1 cellular context compared by ENCODE assay signal in genomic region chr6:34414999-34415858, GRCh38.
TF ChIP-seq lines count a peak whose summit lies in the region.

No MANE protein-coding gene starts in this region.

TF ChIP-seq in HepG2, 621 proteins besides CTCF, POLR2A, EP300 and RAD21 (continued from another document and continues in another):
- TF ChIP-seq ZNF12 (CRISPR knock-in tag; IDR thresholded peaks at IDR 0.05) (peak; percentile 73; the same call in 1 of the 2 replicates), ZNF616 (CRISPR knock-in tag; IDR thresholded peaks at IDR 0.05; ENCODE audit: low read depth) (no peak), NFKB2 (CRISPR knock-in tag; IDR thresholded peaks at IDR 0.05; ENCODE audit: borderline replicate concordance) (no peak), ZNF263 (CRISPR knock-in tag; IDR thresholded peaks at IDR 0.05) (no peak), ZBTB25 (CRISPR knock-in tag; IDR thresholded peaks at IDR 0.05) (no peak), DBP (CRISPR knock-in tag; IDR thresholded peaks at IDR 0.05; ENCODE audit: not compliant biosample characterization) (no peak), KAT2B (IDR thresholded peaks at IDR 0.05; ENCODE audit: borderline replicate concordance, low read depth, low read length) (no peak), PRPF4 (IDR thresholded peaks at IDR 0.05; ENCODE audit: low read depth, low read length, poor library complexity, severe bottlenecking) (no peak), SRSF1 (optimal IDR thresholded peaks at IDR 0.05; ENCODE audit: low read depth, low read length) (no peak), ZNF138 (CRISPR knock-in tag; IDR thresholded peaks at IDR 0.05; ENCODE audit: low read depth) (no peak), ZNF639 (CRISPR knock-in tag; conservative IDR thresholded peaks at IDR 0.05) (no peak), ZNF260 (CRISPR knock-in tag; IDR thresholded peaks at IDR 0.05; ENCODE audit: borderline replicate concordance, low read depth) (no peak), SRY (CRISPR knock-in tag; IDR thresholded peaks at IDR 0.05) (no peak), DMTF1 (CRISPR knock-in tag; IDR thresholded peaks at IDR 0.05) (no peak), RBAK (CRISPR knock-in tag; IDR thresholded peaks at IDR 0.05) (no peak; the same call in 1 of the 2 replicates), ZFY (CRISPR knock-in tag; IDR thresholded peaks at IDR 0.05) (peak; percentile 43; the same call in 1 of the 2 replicates), FOXO1 (CRISPR knock-in tag; IDR thresholded peaks at IDR 0.05) (peak; percentile 19; the same call in 1 of the 2 replicates), IRF9 (CRISPR knock-in tag; IDR thresholded peaks at IDR 0.05; ENCODE audit: borderline replicate concordance) (no peak), XBP1 (CRISPR knock-in tag; IDR thresholded peaks at IDR 0.05) (no peak), MAFG (CRISPR knock-in tag; IDR thresholded peaks at IDR 0.05) (no peak), ZNF468 (CRISPR knock-in tag; IDR thresholded peaks at IDR 0.05) (no peak), TBX2 (CRISPR knock-in tag; IDR thresholded peaks at IDR 0.05; ENCODE audit: borderline replicate concordance) (peak; percentile 64), IRF1 (CRISPR knock-in tag; IDR thresholded peaks at IDR 0.05; ENCODE audit: low read depth) (no peak), RFXAP (CRISPR knock-in tag; IDR thresholded peaks at IDR 0.05; ENCODE audit: borderline replicate concordance) (no peak), SALL2 (CRISPR knock-in tag; IDR thresholded peaks at IDR 0.05) (no peak), ISX (CRISPR knock-in tag; conservative IDR thresholded peaks at IDR 0.05) (no peak), PRDM10 (CRISPR knock-in tag; IDR thresholded peaks at IDR 0.05; ENCODE audit: low read depth) (no peak), MYPOP (CRISPR knock-in tag; IDR thresholded peaks at IDR 0.05) (0 out of 2 replicates have a peak, but pooled peaks have one; percentile 7), MXD3 (CRISPR knock-in tag; IDR thresholded peaks at IDR 0.05) (no peak), KLF12 (CRISPR knock-in tag; IDR thresholded peaks at IDR 0.05; ENCODE audit: borderline replicate concordance) (no peak), ZSCAN30 (CRISPR knock-in tag; IDR thresholded peaks at IDR 0.05) (no peak), PHB2 (IDR thresholded peaks at IDR 0.05; ENCODE audit: partially characterized antibody) (no peak), HIVEP1 (CRISPR knock-in tag; IDR thresholded peaks at IDR 0.05) (no peak), HMGXB3 (CRISPR knock-in tag; IDR thresholded peaks at IDR 0.05; ENCODE audit: borderline replicate concordance) (0 out of 2 replicates have a peak, but pooled peaks have one; percentile 21), ETS1 (CRISPR knock-in tag; IDR thresholded peaks at IDR 0.05) (no peak), GZF1 (CRISPR knock-in tag; IDR thresholded peaks at IDR 0.05) (no peak), MXD4 (CRISPR knock-in tag; IDR thresholded peaks at IDR 0.05) (peak; percentile 41; the same call in 1 of the 2 replicates), CBFB (CRISPR knock-in tag; IDR thresholded peaks at IDR 0.05) (no peak; the same call in 1 of the 2 replicates), RAD51 (IDR thresholded peaks at IDR 0.05; ENCODE audit: borderline replicate concordance) (no peak), ZFP90 (CRISPR knock-in tag; IDR thresholded peaks at IDR 0.05; ENCODE audit: borderline replicate concordance) (no peak)
- TF ChIP-seq, protein P1, sequence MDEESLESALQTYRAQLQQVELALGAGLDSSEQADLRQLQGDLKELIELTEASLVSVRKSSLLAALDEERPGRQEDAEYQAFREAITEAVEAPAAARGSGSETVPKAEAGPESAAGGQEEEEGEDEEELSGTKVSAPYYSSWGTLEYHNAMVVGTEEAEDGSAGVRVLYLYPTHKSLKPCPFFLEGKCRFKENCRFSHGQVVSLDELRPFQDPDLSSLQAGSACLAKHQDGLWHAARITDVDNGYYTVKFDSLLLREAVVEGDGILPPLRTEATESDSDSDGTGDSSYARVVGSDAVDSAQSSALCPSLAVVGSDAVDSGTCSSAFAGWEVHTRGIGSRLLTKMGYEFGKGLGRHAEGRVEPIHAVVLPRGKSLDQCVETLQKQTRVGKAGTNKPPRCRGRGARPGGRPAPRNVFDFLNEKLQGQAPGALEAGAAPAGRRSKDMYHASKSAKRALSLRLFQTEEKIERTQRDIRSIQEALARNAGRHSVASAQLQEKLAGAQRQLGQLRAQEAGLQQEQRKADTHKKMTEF (CRISPR knock-in tag; IDR thresholded peaks at IDR 0.05) = peak; percentile 37
